Comparison of ENCODE assay signal across 12 cellular contexts in genomic region chr4:2300431-2300861, GRCh38.
"Had no signal": no experiment of that assay in that cellular context is flagged by ENCODE, and none has a peak within 500 bp of the region (broad histone marks: within the 10 kb centered on the region; RNA-seq: fewer than 3 reads in every experiment).

No MANE protein-coding gene starts in this region.

- H3K9me3 ChIP-seq: psoas muscle, right lobe of liver, SK-N-SH, upper lobe of right lung had no signal

- ATAC-seq: gastroesophageal sphincter; right lobe of liver; stimulated activated naive CD8-positive, alpha-beta T cell treated with anti-CD3 and anti-CD28 coated beads, Interleukin-15, Interleukin-2, amounts not matched to agents 100 U/mL and 50 U/mL, for 24 hours; upper lobe of right lung; WTC11 had no signal

- H3K9ac ChIP-seq: SK-N-SH had no signal

- H3K4me2 ChIP-seq: SK-N-SH had no signal

- H3K4me3 ChIP-seq: gastroesophageal sphincter, lung, psoas muscle, right lobe of liver, upper lobe of right lung had no signal

- H3K27me3 ChIP-seq: gastroesophageal sphincter, right lobe of liver, upper lobe of right lung had no signal

- H3K36me3 ChIP-seq: right lobe of liver, upper lobe of right lung had no signal

- H3K27ac ChIP-seq: epithelial cell of prostate, gastroesophageal sphincter, psoas muscle, right lobe of liver, upper lobe of right lung had no signal

- DNase-seq: activated CD4-positive, alpha-beta T cell treated with anti-CD3 and anti-CD28 coated beads, Interleukin-2, amount 50 U/mL, for 1 hour; effector memory CD4-positive, alpha-beta T cell; naive B cell; psoas muscle; SK-N-SH; stimulated activated naive CD8-positive, alpha-beta T cell treated with anti-CD3 and anti-CD28 coated beads, Interleukin-15, Interleukin-2, amounts not matched to agents 100 U/mL and 50 U/mL, for 24 hours; upper lobe of right lung had no signal

- H3K4me1 ChIP-seq: psoas muscle, right lobe of liver, upper lobe of right lung had no signal
